In the genomic region with DNA sequence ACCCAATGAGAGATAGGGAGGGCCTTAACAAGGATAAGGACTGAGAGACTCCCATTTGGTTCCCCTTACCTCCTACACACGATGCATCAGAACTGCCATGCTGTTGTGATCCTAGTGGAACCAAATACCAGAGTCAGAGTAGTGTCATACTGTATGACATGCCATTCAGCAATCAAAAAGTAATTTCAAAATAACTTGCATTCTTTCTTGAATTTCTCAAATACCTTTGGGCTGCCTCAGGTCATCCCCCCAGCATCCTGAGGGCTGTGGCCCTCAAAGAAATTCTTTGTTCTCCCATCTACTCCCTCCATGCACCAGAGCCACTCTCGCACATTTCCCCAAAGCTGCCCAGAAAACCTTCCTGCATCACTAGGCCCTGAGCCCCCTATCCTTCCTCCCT, we compare ENCODE assay signal across 16 cellular contexts.
A peak's percentile ranks its signal among the peaks of the same experiment; 100 is the strongest.
DNase-seq lines count a peak whose midpoint lies in the region; ATAC-seq and TF ChIP-seq lines count a peak whose summit lies in the region.
"Had no signal": no experiment of that assay in that cellular context is flagged by ENCODE, and none has a peak within 500 bp of the region (broad histone marks: within the 10 kb centered on the region; RNA-seq: fewer than 3 reads in every experiment).

No MANE protein-coding gene starts in this region.

- no peaks in the 10 kb centered on the region for H4K20me1 ChIP-seq in HCT116 (ENCODE audit: insufficient read depth)

- CTCF ChIA-PET in AG04450 (lab: Charles Lee) = interaction anchor here (1.0 to 3.3 kb wide), 3 partner anchors 147 to 1142 kb away, joined by 3 to 18 read pairs (median 4); a partner anchor contains a TSS
- CTCF ChIA-PET in HCT116 (lab: Charles Lee) = interaction anchor here (1.3 to 2.5 kb wide), 2 partner anchors 146 to 160 kb away, joined by 6 to 11 read pairs; no protein-coding TSS in a partner anchor

- RAD21 ChIA-PET in HCT116 (lab: Charles Lee; ENCODE audit: low non-redundant PET in 1 of 2, low total read pairs in 2 of 2, uncharacterized antibody in 2 of 2, unreplicated experiment in 2 of 2) = no interaction called here

- H3K9me2 ChIP-seq in HCT116 (ENCODE audit: insufficient read depth) = no peaks in the 10 kb centered on the region; the same call in 1 of the 2 replicates

- no peaks in the 10 kb centered on the region for H3K79me2 ChIP-seq in HCT116 (ENCODE audit: insufficient read depth, low read length)

- DNase-seq in AG04450 (ENCODE audit: low read depth, low spot score) (no peak), HCT116 (ENCODE audit: low read depth, low spot score) (no peak), SW 1271 (lab: John Stamatoyannopoulos, UW) (peak; percentile 34 to 48), hepatic stellate cell (ENCODE audit: low spot score) (peak; percentile 42), SIG-M5 (lab: John Stamatoyannopoulos, UW) (no peak)
- DNase-seq in activated CD8-positive, alpha-beta memory T cell treated with anti-CD3 and anti-CD28 coated beads, Interleukin-2, amount 50 U/mL, for 48 hours = no peak
- DNase-seq: activated CD4-positive, alpha-beta T cell treated with anti-CD3 and anti-CD28 coated beads, Interleukin-2, amount 10 ng/mL, durations not matched to agents 7 days and 5 days; amniotic stem cell; cortex of kidney; lower lobe of right lung; NCI-H187 treated with DMSO at 0.1 percent for 48 hours; NCI-H510A treated with DMSO at 0.1 percent for 48 hours; small intestine; stimulated activated naive CD8-positive, alpha-beta T cell treated with anti-CD3 and anti-CD28 coated beads, Interleukin-15, Interleukin-2, amounts not matched to agents 100 U/mL and 50 U/mL, for 24 hours had no signal

- BruUV-seq in HCT116 (replicated peaks; lab: Mats Ljungman, UMichigan) = no TSS peak

- ATAC-seq in HCT116 = peak; percentile 67; the same call in 1 of the 2 replicates
- ATAC-seq in GM21529 (IDR thresholded peaks at IDR 0.05; ENCODE audit: unreplicated experiment) = no peak
- ATAC-seq in GM19463 (IDR thresholded peaks at IDR 0.05; ENCODE audit: unreplicated experiment) = no peak
- ATAC-seq: lower lobe of right lung; stimulated activated naive CD8-positive, alpha-beta T cell treated with anti-CD3 and anti-CD28 coated beads, Interleukin-15, Interleukin-2, amounts not matched to agents 100 U/mL and 50 U/mL, for 24 hours had no signal

- POLR2A ChIA-PET in AG04450 (lab: Yijun Ruan, JAX) (no interaction called here), HCT116 (lab: Charles Lee) (no interaction called here)

- H3K27me3 ChIP-seq in AG04450 (ENCODE audit: control insufficient read depth, insufficient read depth, low read length) (no peaks in the 10 kb centered on the region), HCT116 (ENCODE audit: insufficient read depth, low read length) (no peaks in the 10 kb centered on the region)

- H3K36me3 ChIP-seq in HCT116 (ENCODE audit: control insufficient read depth in 1 of 2, insufficient read depth in 2 of 2, low read length in 2 of 2) = no peaks in the 10 kb centered on the region
- H3K36me3 ChIP-seq: lower lobe of right lung had no signal

- TF ChIP-seq CTCF in AG04450 (IDR thresholded peaks at IDR 0.05; ENCODE audit: low read depth, low read length) (no peak), HCT116 (IDR thresholded peaks at IDR 0.05 in 2 of 3, conservative IDR thresholded peaks at IDR 0.05 in 1 of 3; ENCODE audit: borderline replicate concordance in 1 of 3, insufficient read depth in 1 of 3, low read depth in 2 of 3, low read length in 2 of 3) (no peak)

- H3K4me2 ChIP-seq in HCT116 (ENCODE audit: low read length) = peak overlapping the region; percentile 22

- H3K4me1 ChIP-seq in HCT116 (ENCODE audit: control insufficient read depth in 1 of 2, insufficient read depth in 2 of 2, low read length in 2 of 2) = peaks cover 0 to 10% of the 10 kb centered on the region in 2 experiments; a peak in 1 of 4 replicates
- H3K4me1 ChIP-seq: lower lobe of right lung had no signal

- H3K9ac ChIP-seq in HCT116 (ENCODE audit: low read length) = no peak overlapping the region

- H3K4me3 ChIP-seq in AG04450 (ENCODE audit: low read depth, low read length) (no peak overlapping the region), HCT116 (replicated peaks in 1 of 2; ENCODE audit: low read depth in 1 of 2, low read length in 2 of 2) (no peak overlapping the region)
- H3K4me3 ChIP-seq: lower lobe of right lung had no signal

- H3K9me3 ChIP-seq in AG04450 (ENCODE audit: control insufficient read depth, insufficient read depth, low read length) = no peaks in the 10 kb centered on the region
- H3K9me3 ChIP-seq in HCT116 (ENCODE audit: control insufficient read depth in 1 of 2, insufficient read depth in 1 of 2, low read depth in 1 of 2, low read length in 2 of 2) = no peaks in the 10 kb centered on the region
- H3K9me3 ChIP-seq: lower lobe of right lung had no signal

- peak overlapping the region; percentile 47 for H3K27ac ChIP-seq in AG04450 (ENCODE audit: low read depth, low read length)
- no peak overlapping the region for H3K27ac ChIP-seq in HCT116 (ENCODE audit: low read depth, low read length)
- H3K27ac ChIP-seq: lower lobe of right lung had no signal

- intact Hi-C loops in HCT116 (cut with micrococcal nuclease) = loop anchor here (5.0 kb wide), 1 partner anchor 384 kb away; no protein-coding TSS in a partner anchor

- TF ChIP-seq RAD21 in HCT116 (IDR thresholded peaks at IDR 0.05; ENCODE audit: low read depth) = no peak

- no peak overlapping the region for H2AFZ ChIP-seq in HCT116 (ENCODE audit: low read depth, low read length, poor library complexity, severe bottlenecking)

- TF ChIP-seq POLR2A in HCT116 (IDR thresholded peaks at IDR 0.05; ENCODE audit: borderline replicate concordance, extremely low read depth, insufficient read depth, insufficient read length) = no peak

TF ChIP-seq in HCT116, 20 proteins besides CTCF, POLR2A, EP300 and RAD21:
- no peak for TF ChIP-seq JUND (IDR thresholded peaks at IDR 0.05)
- no peak for TF ChIP-seq ELF1 (IDR thresholded peaks at IDR 0.05; ENCODE audit: borderline replicate concordance, low read depth)
- TF ChIP-seq, protein P1, sequence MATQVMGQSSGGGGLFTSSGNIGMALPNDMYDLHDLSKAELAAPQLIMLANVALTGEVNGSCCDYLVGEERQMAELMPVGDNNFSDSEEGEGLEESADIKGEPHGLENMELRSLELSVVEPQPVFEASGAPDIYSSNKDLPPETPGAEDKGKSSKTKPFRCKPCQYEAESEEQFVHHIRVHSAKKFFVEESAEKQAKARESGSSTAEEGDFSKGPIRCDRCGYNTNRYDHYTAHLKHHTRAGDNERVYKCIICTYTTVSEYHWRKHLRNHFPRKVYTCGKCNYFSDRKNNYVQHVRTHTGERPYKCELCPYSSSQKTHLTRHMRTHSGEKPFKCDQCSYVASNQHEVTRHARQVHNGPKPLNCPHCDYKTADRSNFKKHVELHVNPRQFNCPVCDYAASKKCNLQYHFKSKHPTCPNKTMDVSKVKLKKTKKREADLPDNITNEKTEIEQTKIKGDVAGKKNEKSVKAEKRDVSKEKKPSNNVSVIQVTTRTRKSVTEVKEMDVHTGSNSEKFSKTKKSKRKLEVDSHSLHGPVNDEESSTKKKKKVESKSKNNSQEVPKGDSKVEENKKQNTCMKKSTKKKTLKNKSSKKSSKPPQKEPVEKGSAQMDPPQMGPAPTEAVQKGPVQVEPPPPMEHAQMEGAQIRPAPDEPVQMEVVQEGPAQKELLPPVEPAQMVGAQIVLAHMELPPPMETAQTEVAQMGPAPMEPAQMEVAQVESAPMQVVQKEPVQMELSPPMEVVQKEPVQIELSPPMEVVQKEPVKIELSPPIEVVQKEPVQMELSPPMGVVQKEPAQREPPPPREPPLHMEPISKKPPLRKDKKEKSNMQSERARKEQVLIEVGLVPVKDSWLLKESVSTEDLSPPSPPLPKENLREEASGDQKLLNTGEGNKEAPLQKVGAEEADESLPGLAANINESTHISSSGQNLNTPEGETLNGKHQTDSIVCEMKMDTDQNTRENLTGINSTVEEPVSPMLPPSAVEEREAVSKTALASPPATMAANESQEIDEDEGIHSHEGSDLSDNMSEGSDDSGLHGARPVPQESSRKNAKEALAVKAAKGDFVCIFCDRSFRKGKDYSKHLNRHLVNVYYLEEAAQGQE (IDR thresholded peaks at IDR 0.05; ENCODE audit: low read depth) = no peak
- TF ChIP-seq SRF (IDR thresholded peaks at IDR 0.05; ENCODE audit: low read depth) = no peak
- no peak for TF ChIP-seq CBX3 (IDR thresholded peaks at IDR 0.05; ENCODE audit: low read depth)
- no peak for TF ChIP-seq CEBPB (IDR thresholded peaks at IDR 0.05; ENCODE audit: low read depth)
- TF ChIP-seq, protein P2, sequence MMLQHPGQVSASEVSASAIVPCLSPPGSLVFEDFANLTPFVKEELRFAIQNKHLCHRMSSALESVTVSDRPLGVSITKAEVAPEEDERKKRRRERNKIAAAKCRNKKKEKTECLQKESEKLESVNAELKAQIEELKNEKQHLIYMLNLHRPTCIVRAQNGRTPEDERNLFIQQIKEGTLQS (IDR thresholded peaks at IDR 0.05) = no peak
- TF ChIP-seq ZNF274 (IDR thresholded peaks at IDR 0.05; ENCODE audit: low read depth, low read length) = no peak
- TF ChIP-seq YY1 (IDR thresholded peaks at IDR 0.05; ENCODE audit: extremely low read depth, insufficient replicate concordance, low read depth, low read length) = no peak
- no peak for TF ChIP-seq POLR2AphosphoS5 (IDR thresholded peaks at IDR 0.05; ENCODE audit: low read depth, low read length)
- TF ChIP-seq SIN3A (IDR thresholded peaks at IDR 0.05; ENCODE audit: low read depth) = no peak
- TF ChIP-seq, protein P3, sequence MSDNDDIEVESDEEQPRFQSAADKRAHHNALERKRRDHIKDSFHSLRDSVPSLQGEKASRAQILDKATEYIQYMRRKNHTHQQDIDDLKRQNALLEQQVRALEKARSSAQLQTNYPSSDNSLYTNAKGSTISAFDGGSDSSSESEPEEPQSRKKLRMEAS (IDR thresholded peaks at IDR 0.05) = no peak
- TF ChIP-seq, protein P4, sequence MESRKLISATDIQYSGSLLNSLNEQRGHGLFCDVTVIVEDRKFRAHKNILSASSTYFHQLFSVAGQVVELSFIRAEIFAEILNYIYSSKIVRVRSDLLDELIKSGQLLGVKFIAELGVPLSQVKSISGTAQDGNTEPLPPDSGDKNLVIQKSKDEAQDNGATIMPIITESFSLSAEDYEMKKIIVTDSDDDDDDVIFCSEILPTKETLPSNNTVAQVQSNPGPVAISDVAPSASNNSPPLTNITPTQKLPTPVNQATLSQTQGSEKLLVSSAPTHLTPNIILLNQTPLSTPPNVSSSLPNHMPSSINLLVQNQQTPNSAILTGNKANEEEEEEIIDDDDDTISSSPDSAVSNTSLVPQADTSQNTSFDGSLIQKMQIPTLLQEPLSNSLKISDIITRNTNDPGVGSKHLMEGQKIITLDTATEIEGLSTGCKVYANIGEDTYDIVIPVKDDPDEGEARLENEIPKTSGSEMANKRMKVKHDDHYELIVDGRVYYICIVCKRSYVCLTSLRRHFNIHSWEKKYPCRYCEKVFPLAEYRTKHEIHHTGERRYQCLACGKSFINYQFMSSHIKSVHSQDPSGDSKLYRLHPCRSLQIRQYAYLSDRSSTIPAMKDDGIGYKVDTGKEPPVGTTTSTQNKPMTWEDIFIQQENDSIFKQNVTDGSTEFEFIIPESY (IDR thresholded peaks at IDR 0.05; ENCODE audit: extremely low read depth, insufficient replicate concordance, low read length) = no peak

Comparison
In these comparisons a context has a peak if more than half of its experiments do, and no peak if none do; other contexts are left out.
1. DNase-seq: peak in SW 1271 (2 of 2) and hepatic stellate cell (single experiment); none in AG04450 (single experiment), HCT116 (single experiment), SIG-M5 (single experiment) and activated CD8-positive, alpha-beta memory T cell treated with anti-CD3 and anti-CD28 coated beads, Interleukin-2, amount 50 U/mL, for 48 hours (single experiment).